ENCODE assay signal across 8 cellular contexts in genomic region chr15:40038267-40038653, GRCh38. TPM values are rescaled to one million over a fixed set of nuclear protein-coding genes. Genes with fewer than 3 reads are reported as not detected.
DNase-seq lines count a peak whose midpoint lies in the region; ATAC-seq lines count a peak whose summit lies in the region.

No MANE protein-coding gene starts in this region.

- ATAC-seq in activated naive CD8-positive, alpha-beta T cell treated with anti-CD3 and anti-CD28 coated beads, Interleukin-2, amount 50 U/mL, for 24 hours = no peak

- H3K9me3 Mint-ChIP-seq in activated naive CD4-positive, alpha-beta T cell treated with anti-CD3 and anti-CD28 coated beads for 36 hours = no peaks in the 10 kb centered on the region
- no peaks in the 10 kb centered on the region for H3K9me3 Mint-ChIP-seq in activated naive CD8-positive, alpha-beta T cell treated with anti-CD3 and anti-CD28 coated beads, Interleukin-2, amount 50 U/mL, for 24 hours

- no peaks in the 10 kb centered on the region for H3K9me3 ChIP-seq in stomach smooth muscle (ENCODE audit: control insufficient read depth in 2 of 2, low read length in 2 of 2)

- peak overlapping the region; percentile 98 for H3K4me3 ChIP-seq in stomach smooth muscle (ENCODE audit: low read length in 2 of 2)

- no peaks in the 10 kb centered on the region for H3K27me3 Mint-ChIP-seq in activated naive CD4-positive, alpha-beta T cell treated with anti-CD3 and anti-CD28 coated beads for 36 hours (ENCODE audit: low read depth)
- H3K27me3 Mint-ChIP-seq in activated naive CD8-positive, alpha-beta T cell treated with anti-CD3 and anti-CD28 coated beads, Interleukin-2, amount 50 U/mL, for 24 hours = no peaks in the 10 kb centered on the region

- H3K4me3 Mint-ChIP-seq in activated naive CD4-positive, alpha-beta T cell treated with anti-CD3 and anti-CD28 coated beads for 36 hours = peak overlapping the region; percentile 91
- H3K4me3 Mint-ChIP-seq in activated naive CD8-positive, alpha-beta T cell treated with anti-CD3 and anti-CD28 coated beads, Interleukin-2, amount 50 U/mL, for 24 hours = peak overlapping the region; percentile 98

- H3K9ac ChIP-seq in stomach smooth muscle (ENCODE audit: low read length in 2 of 2) = peak overlapping the region; percentile 98 to 99

- H3K36me3 Mint-ChIP-seq in activated naive CD4-positive, alpha-beta T cell treated with anti-CD3 and anti-CD28 coated beads for 36 hours (ENCODE audit: low read depth) = peaks cover 39% of the 10 kb centered on the region
- H3K36me3 Mint-ChIP-seq in activated naive CD8-positive, alpha-beta T cell treated with anti-CD3 and anti-CD28 coated beads, Interleukin-2, amount 50 U/mL, for 24 hours (ENCODE audit: low read depth) = peaks cover 48% of the 10 kb centered on the region

- H3K27me3 ChIP-seq in stomach smooth muscle (ENCODE audit: control insufficient read depth in 1 of 2, insufficient read depth in 2 of 2, low read length in 2 of 2) = no peaks in the 10 kb centered on the region

- H3K4me1 Mint-ChIP-seq in activated naive CD4-positive, alpha-beta T cell treated with anti-CD3 and anti-CD28 coated beads for 36 hours (ENCODE audit: low read depth) = peaks cover 37% of the 10 kb centered on the region
- H3K4me1 Mint-ChIP-seq in activated naive CD8-positive, alpha-beta T cell treated with anti-CD3 and anti-CD28 coated beads, Interleukin-2, amount 50 U/mL, for 24 hours = peaks cover 50% of the 10 kb centered on the region

- DNase-seq in activated naive CD4-positive, alpha-beta T cell treated with anti-CD3 and anti-CD28 coated beads for 36 hours = no peak
- DNase-seq in activated naive CD4-positive, alpha-beta T cell treated with Interleukin-2 at 50 U/mL for 16 hours = no peak
- DNase-seq in activated naive CD8-positive, alpha-beta T cell treated with anti-CD3 and anti-CD28 coated beads, Interleukin-2, amount 50 U/mL, for 24 hours = no peak
- DNase-seq in iPS-NIHi7 (ENCODE audit: extremely low spot score) (peak; percentile 41), retina (no peak), NCI-H510A (lab: John Stamatoyannopoulos, UW) (no peak), NCI-H2107 treated with DMSO at 0.1 percent for 48 hours (lab: John Stamatoyannopoulos, UW; ENCODE audit: unreplicated experiment) (no peak)

- peak overlapping the region; percentile 92 for H3K27ac Mint-ChIP-seq in activated naive CD4-positive, alpha-beta T cell treated with anti-CD3 and anti-CD28 coated beads for 36 hours
- H3K27ac Mint-ChIP-seq in activated naive CD8-positive, alpha-beta T cell treated with anti-CD3 and anti-CD28 coated beads, Interleukin-2, amount 50 U/mL, for 24 hours = peak overlapping the region; percentile 90

- H3K27ac ChIP-seq in stomach smooth muscle (ENCODE audit: low read length) = peak overlapping the region; percentile 94

- peaks cover 13 to 29% of the 10 kb centered on the region in 2 donors for H3K36me3 ChIP-seq in stomach smooth muscle (ENCODE audit: control insufficient read depth in 2 of 2, insufficient read depth in 2 of 2, low read length in 2 of 2)

- CTCF ChIA-PET in activated naive CD4-positive, alpha-beta T cell treated with anti-CD3 and anti-CD28 coated beads for 36 hours (lab: Charles Lee) = interaction anchor here (0.7 to 6.3 kb wide), 10 partner anchors 9 to 284 kb away, joined by 3 to 55 read pairs (median 3); no protein-coding TSS in a partner anchor

- intact Hi-C loops in activated naive CD4-positive, alpha-beta T cell treated with anti-CD3 and anti-CD28 coated beads for 36 hours (cut with micrococcal nuclease) = loop anchor here (2.0 kb wide), 2 partner anchors 103 to 149 kb away; partner anchors contain the start of gene EIF2AK4

- peaks cover 10% of the 10 kb centered on the region for H3K4me1 ChIP-seq in stomach smooth muscle (ENCODE audit: control insufficient read depth, insufficient read depth, low read length)

RNA-seq across cellular contexts. Expression of gene SRP14, which starts 0.7 kb away (rescaled TPM):
- 100 to 1,000 TPM; 185 to 198 TPM for total RNA-seq in activated naive CD4-positive, alpha-beta T cell treated with anti-CD3 and anti-CD28 coated beads for 36 hours
